ENCODE assay signal across 26 cellular contexts in genomic region chr1:235989105-235989504, GRCh38.
DNase-seq lines count a peak whose midpoint lies in the region; ATAC-seq and TF ChIP-seq lines count a peak whose summit lies in the region.
"Had no signal": no experiment of that assay in that cellular context is flagged by ENCODE, and none has a peak within 500 bp of the region (broad histone marks: within the 10 kb centered on the region; RNA-seq: fewer than 3 reads in every experiment).

No MANE protein-coding gene starts in this region.

- CTCF ChIA-PET in HEK293T (lab: Yijun Ruan, JAX), result no interaction called here

- TF ChIP-seq CTCF in HFFc6 (IDR thresholded peaks at IDR 0.05) (no peak), fibroblast of villous mesenchyme (IDR thresholded peaks at IDR 0.05; ENCODE audit: insufficient read depth, low read depth, low read length) (no peak)

- peaks cover 62% of the 10 kb centered on the region for H3K36me3 Mint-ChIP-seq in HFFc6 (ENCODE audit: low read depth)

- H3K27me3 Mint-ChIP-seq in HFFc6 (ENCODE audit: insufficient read depth), result no peaks in the 10 kb centered on the region; the same call in 1 of the 2 replicates
- H3K27me3 Mint-ChIP-seq: CD4-positive, alpha-beta memory T cell had no signal

- peaks cover 23% of the 10 kb centered on the region; the same call in 1 of the 2 replicates for H3K9me3 Mint-ChIP-seq in HFFc6

- POLR2A ChIA-PET in HEK293T (lab: Yijun Ruan, JAX), result no interaction called here

- no peak overlapping the region for H3K4me3 Mint-ChIP-seq in HFFc6
- H3K4me3 Mint-ChIP-seq: CD14-positive monocyte; CD4-positive, alpha-beta memory T cell; CD4-positive, CD25-positive, alpha-beta regulatory T cell; CD8-positive, alpha-beta memory T cell had no signal

- no peak overlapping the region for H3K4me3 ChIP-seq in fibroblast of villous mesenchyme (ENCODE audit: low read depth, low read length)
- H3K4me3 ChIP-seq: BLaER1, GM12878 had no signal

- peaks cover 62% of the 10 kb centered on the region for H3K4me1 Mint-ChIP-seq in HFFc6 (ENCODE audit: low read depth)
- H3K4me1 Mint-ChIP-seq: CD4-positive, alpha-beta memory T cell; CD8-positive, alpha-beta memory T cell had no signal

- peak overlapping the region; percentile 93 for H3K27ac Mint-ChIP-seq in HFFc6

- DNase-seq in HEK293T (ENCODE audit: extremely low spot score) (no peak), HFFc6 (no peak), amniotic epithelial cell (ENCODE audit: low read depth) (peak; percentile 24), fibroblast of villous mesenchyme (ENCODE audit: low read depth) (peak; percentile 78), NCI-H1048 (lab: John Stamatoyannopoulos, UW) (no peak)
- DNase-seq in stimulated activated CD4-positive, alpha-beta T cell treated with anti-CD3 and anti-CD28 coated beads, Interleukin-2, amount 100 ng/mL, for 24 hours, result no peak
- DNase-seq: 8988T; ACHN; BE2C; C1 segment of cervical spinal cord; CD4-positive, alpha-beta memory T cell; CD4-positive, CD25-positive, alpha-beta regulatory T cell; CD8-positive, alpha-beta memory T cell; COR-L47; DMS 273 treated with DMSO at 0.1 percent for 48 hours; DMS153; DMS53; DMS79; DND-41; EL; GDM1 had no signal

- no peak for ATAC-seq in GM19351 (IDR thresholded peaks at IDR 0.05; ENCODE audit: unreplicated experiment)
- no peak for ATAC-seq in GM21423 (IDR thresholded peaks at IDR 0.05; ENCODE audit: unreplicated experiment)

TF ChIP-seq in HEK293T, 16 proteins besides CTCF, POLR2A, EP300 and RAD21:
- TF ChIP-seq BHLHE40 (IDR thresholded peaks at IDR 0.05; ENCODE audit: borderline replicate concordance) (no peak), LEF1 (IDR thresholded peaks at IDR 0.05; ENCODE audit: borderline replicate concordance) (no peak), L3MBTL2 (conservative IDR thresholded peaks at IDR 0.05) (0 out of 2 replicates have a peak, but pooled peaks have one; percentile 17)
- TF ChIP-seq, protein P1, sequence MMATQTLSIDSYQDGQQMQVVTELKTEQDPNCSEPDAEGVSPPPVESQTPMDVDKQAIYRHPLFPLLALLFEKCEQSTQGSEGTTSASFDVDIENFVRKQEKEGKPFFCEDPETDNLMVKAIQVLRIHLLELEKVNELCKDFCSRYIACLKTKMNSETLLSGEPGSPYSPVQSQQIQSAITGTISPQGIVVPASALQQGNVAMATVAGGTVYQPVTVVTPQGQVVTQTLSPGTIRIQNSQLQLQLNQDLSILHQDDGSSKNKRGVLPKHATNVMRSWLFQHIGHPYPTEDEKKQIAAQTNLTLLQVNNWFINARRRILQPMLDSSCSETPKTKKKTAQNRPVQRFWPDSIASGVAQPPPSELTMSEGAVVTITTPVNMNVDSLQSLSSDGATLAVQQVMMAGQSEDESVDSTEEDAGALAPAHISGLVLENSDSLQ (IDR thresholded peaks at IDR 0.05), result peak; percentile 83
TF ChIP-seq in HEK293T: peak in this region for 2.

Comparison
In these comparisons a context has a peak if more than half of its experiments do, and no peak if none do; other contexts are left out.
1. DNase-seq: peak in amniotic epithelial cell (single experiment) and fibroblast of villous mesenchyme (single experiment); none in HEK293T (single experiment), HFFc6 (single experiment), NCI-H1048 (single experiment) and stimulated activated CD4-positive, alpha-beta T cell treated with anti-CD3 and anti-CD28 coated beads, Interleukin-2, amount 100 ng/mL, for 24 hours (0 of 2).